In genomic region chr9:98010450-98010849, GRCh38 we compare ENCODE assay signal across 8 cellular contexts. TPM values are rescaled to one million over a fixed set of nuclear protein-coding genes. Genes with fewer than 3 reads are reported as not detected.
DNase-seq lines count a peak whose midpoint lies in the region; ATAC-seq, FAIRE-seq and TF ChIP-seq lines count a peak whose summit lies in the region.

No MANE protein-coding gene starts in this region.

- H3K79me2 ChIP-seq in astrocyte (ENCODE audit: insufficient read depth, low read length), result peaks cover 32% of the 10 kb centered on the region

- H3K9ac ChIP-seq in astrocyte (ENCODE audit: low read length), result no peak overlapping the region

- DNase-seq in Caki2 (ENCODE audit: low read depth) (peak; percentile 88), GM19239 (ENCODE audit: insufficient read length, low spot score) (peak; percentile 28), astrocyte (ENCODE audit: low read depth) (peak; percentile 32), myocyte (ENCODE audit: low read depth) (peak; percentile 29), NCI-H748 (lab: John Stamatoyannopoulos, UW; ENCODE audit: unreplicated experiment) (no peak), medulla oblongata (ENCODE audit: extremely low spot score) (no peak)
- DNase-seq in activated effector memory CD4-positive, alpha-beta T cell treated with anti-CD3 and anti-CD28 coated beads, Interleukin-2, amount 50 U/mL, for 16 hours, result no peak

- H4K20me1 ChIP-seq in astrocyte (ENCODE audit: insufficient read depth, low read length), result peaks cover 35% of the 10 kb centered on the region

- H3K4me3 ChIP-seq in astrocyte (ENCODE audit: insufficient read depth, low read depth, low read length), result no peak overlapping the region

- no peak for FAIRE-seq in GM19239 (lab: Jason Lieb, UNC)
- no peak for FAIRE-seq in astrocyte (lab: Jason Lieb, UNC)

- in situ Hi-C loops in Caki2 (cut with HindIII; ENCODE audit: low pct_unique_long_range_greater_than_20kb, low sequenced_read_pairs), result no loop called here

- peaks cover 40% of the 10 kb centered on the region for H3K36me3 ChIP-seq in astrocyte (ENCODE audit: insufficient read depth, low read length)

- H3K27me3 Mint-ChIP-seq in astrocyte (ENCODE audit: low read depth, unreplicated experiment), result no peaks in the 10 kb centered on the region

- H3K27ac Mint-ChIP-seq in astrocyte (ENCODE audit: unreplicated experiment), result no peak overlapping the region

- H3K4me1 ChIP-seq in astrocyte (ENCODE audit: insufficient read depth, low read length), result peaks cover 12% of the 10 kb centered on the region

- H3K9me3 ChIP-seq in astrocyte (ENCODE audit: insufficient read depth, low read depth, low read length), result no peaks in the 10 kb centered on the region

- H3K4me3 Mint-ChIP-seq in astrocyte (ENCODE audit: unreplicated experiment), result no peak overlapping the region

- TF ChIP-seq CTCF in astrocyte (IDR thresholded peaks at IDR 0.05; ENCODE audit: insufficient read depth, low read depth, low read length), result no peak

- H2AFZ ChIP-seq in astrocyte (ENCODE audit: low read depth, low read length), result no peak overlapping the region

- H3K36me3 Mint-ChIP-seq in astrocyte (ENCODE audit: low read depth, unreplicated experiment), result peaks cover 32% of the 10 kb centered on the region

- H3K4me1 Mint-ChIP-seq in astrocyte (ENCODE audit: low read depth, unreplicated experiment), result peaks cover 7% of the 10 kb centered on the region

- peak; percentile 86 for ATAC-seq in HG03139 (IDR thresholded peaks at IDR 0.05; ENCODE audit: unreplicated experiment)

- no peak overlapping the region for H3K27ac ChIP-seq in astrocyte (ENCODE audit: low read depth, low read length)

- no peaks in the 10 kb centered on the region for H3K27me3 ChIP-seq in astrocyte (ENCODE audit: insufficient read depth, low read length)

- no peaks in the 10 kb centered on the region for H3K9me3 Mint-ChIP-seq in astrocyte (ENCODE audit: unreplicated experiment)

- H3K4me2 ChIP-seq in astrocyte (ENCODE audit: low read length), result peak overlapping the region; percentile 25

RNA-seq across cellular contexts. Expression of gene ANP32B, which starts 27.3 kb away (rescaled TPM):
- 1.4 and 7.2 TPM in 2 replicates for total RNA-seq in Caki2 (2014; rRNA removed; shearing (Covaris generic); ENCODE audit: low replicate concordance)
- total RNA-seq in astrocyte (78.3 and 98.5 TPM in 2 replicates), myocyte (7.0 and 7.1 TPM in 2 replicates)
- polyA plus RNA-seq in myocyte (2012), result 88.5 TPM

RNA-seq across cellular contexts. Expression of gene NANS, which starts 46.1 kb away (rescaled TPM):
- total RNA-seq in Caki2 (2014; rRNA removed; shearing (Covaris generic); ENCODE audit: low replicate concordance), result 60.8 and 98.6 TPM in 2 replicates
- total RNA-seq in astrocyte (44.4 and 44.5 TPM in 2 replicates), myocyte (57.0 and 64.2 TPM in 2 replicates)
- polyA plus RNA-seq in myocyte (2012), result 83.3 TPM

Comparison
In these comparisons a context has a peak if more than half of its experiments do, and no peak if none do; other contexts are left out.
1. DNase-seq: peak in Caki2 (single experiment), GM19239 (single experiment), astrocyte (single experiment) and myocyte (single experiment); none in NCI-H748 (single experiment), medulla oblongata (single experiment) and activated effector memory CD4-positive, alpha-beta T cell treated with anti-CD3 and anti-CD28 coated beads, Interleukin-2, amount 50 U/mL, for 16 hours (single experiment).